Comparison of ENCODE assay signal across 14 cellular contexts in the genomic region with DNA sequence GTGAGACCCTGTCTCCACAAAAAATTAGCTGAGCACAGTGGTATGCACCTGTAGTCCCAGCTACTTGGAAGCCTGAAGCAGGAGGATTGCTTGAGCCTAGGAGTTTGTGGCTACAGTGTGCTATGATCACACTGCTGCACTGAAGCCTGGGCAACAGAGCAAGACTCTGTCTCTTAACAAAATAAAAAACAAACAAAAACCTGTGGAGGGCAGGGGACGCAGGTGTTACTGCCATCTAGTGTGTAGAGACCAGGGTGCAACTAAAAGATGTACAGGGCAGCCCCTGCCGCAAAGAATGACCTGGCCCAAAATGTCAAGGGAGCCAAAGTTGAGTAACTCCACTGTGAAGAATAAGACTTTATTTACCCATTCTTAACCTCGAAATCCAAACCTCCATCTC.
DNase-seq lines count a peak whose midpoint lies in the region; TF ChIP-seq lines count a peak whose summit lies in the region.
"Had no signal": no experiment of that assay in that cellular context is flagged by ENCODE, and none has a peak within 500 bp of the region (broad histone marks: within the 10 kb centered on the region; RNA-seq: fewer than 3 reads in every experiment).

No MANE protein-coding gene starts in this region.

- H3K9me3 Mint-ChIP-seq in nephron progenitor cell: peaks cover 5% of the 10 kb centered on the region
- H3K9me3 Mint-ChIP-seq: T-cell had no signal

- H3K4me1 Mint-ChIP-seq in nephron progenitor cell: no peaks in the 10 kb centered on the region
- H3K4me1 Mint-ChIP-seq: T-cell had no signal

- no peaks in the 10 kb centered on the region for H3K27me3 ChIP-seq in brain microvascular endothelial cell (replicated peaks)
- no peaks in the 10 kb centered on the region for H3K27me3 ChIP-seq in effector memory CD4-positive, alpha-beta T cell (replicated peaks; ENCODE audit: control insufficient read depth, insufficient read depth, low read length, poor library complexity, severe bottlenecking)
- H3K27me3 ChIP-seq: heart right ventricle, transverse colon had no signal

- no peak overlapping the region for H3K27ac Mint-ChIP-seq in nephron progenitor cell
- H3K27ac Mint-ChIP-seq: T-cell had no signal

- H3K27me3 Mint-ChIP-seq in nephron progenitor cell (ENCODE audit: low read depth, poor library complexity): peaks cover 4% of the 10 kb centered on the region
- H3K27me3 Mint-ChIP-seq: T-cell had no signal

- DNase-seq in DMS53 (lab: John Stamatoyannopoulos, UW) (peak; percentile 20), DMS53 treated with DMSO at 0.1 percent for 48 hours (lab: John Stamatoyannopoulos, UW; ENCODE audit: unreplicated experiment) (no peak), LNCaP clone FGC (ENCODE audit: low read depth) (no peak), brain microvascular endothelial cell (no peak), nephron progenitor cell (no peak), amygdala (lab: John Stamatoyannopoulos, UW) (no peak), OCI-M2 (lab: John Stamatoyannopoulos, UW; ENCODE audit: unreplicated experiment) (no peak)
- no peak for DNase-seq in effector memory CD4-positive, alpha-beta T cell
- DNase-seq: activated CD8-positive, alpha-beta memory T cell treated with anti-CD3 and anti-CD28 coated beads, Interleukin-2, amount 50 U/mL, for 4 hours; central memory CD4-positive, alpha-beta T cell; heart right ventricle; NCI-H2029 treated with DMSO at 0.1 percent for 48 hours; T-cell; transverse colon had no signal

- no peaks in the 10 kb centered on the region for H3K4me1 ChIP-seq in effector memory CD4-positive, alpha-beta T cell (ENCODE audit: control insufficient read depth, insufficient read depth, low read length, poor library complexity, severe bottlenecking)
- H3K4me1 ChIP-seq: heart right ventricle, transverse colon had no signal

- no peak overlapping the region for H3K4me3 Mint-ChIP-seq in nephron progenitor cell
- H3K4me3 Mint-ChIP-seq: T-cell had no signal

- H3K36me3 ChIP-seq in brain microvascular endothelial cell (replicated peaks): no peaks in the 10 kb centered on the region
- no peaks in the 10 kb centered on the region for H3K36me3 ChIP-seq in effector memory CD4-positive, alpha-beta T cell (ENCODE audit: control insufficient read depth, insufficient read depth, low read length)
- H3K36me3 ChIP-seq: transverse colon had no signal

- H3K27ac ChIP-seq in brain microvascular endothelial cell: no peak overlapping the region
- no peak overlapping the region for H3K27ac ChIP-seq in effector memory CD4-positive, alpha-beta T cell (ENCODE audit: insufficient read depth, low read length, poor library complexity, severe bottlenecking)
- H3K27ac ChIP-seq: heart right ventricle, transverse colon had no signal

- TF ChIP-seq CTCF in LNCaP clone FGC (IDR thresholded peaks at IDR 0.05; ENCODE audit: control insufficient read depth, extremely low read depth, insufficient read depth): peak; percentile 35; the same call in 1 of the 2 replicates
- peak; percentile 53 for TF ChIP-seq CTCF in brain microvascular endothelial cell (IDR thresholded peaks at IDR 0.05; ENCODE audit: low read depth, low read length, missing control alignments)
- peak; percentile 7 for TF ChIP-seq CTCF in nephron progenitor cell (IDR thresholded peaks at IDR 0.05)

- in situ Hi-C loops in brain microvascular endothelial cell (cut with HindIII; ENCODE audit: low pct_ligation_motif_present, low sequenced_read_pairs): no loop called here

- H3K36me3 Mint-ChIP-seq in nephron progenitor cell (ENCODE audit: low read depth): no peaks in the 10 kb centered on the region
- H3K36me3 Mint-ChIP-seq: T-cell had no signal

- no peaks in the 10 kb centered on the region for H3K9me3 ChIP-seq in effector memory CD4-positive, alpha-beta T cell (ENCODE audit: control insufficient read depth, low read length)
- H3K9me3 ChIP-seq: heart right ventricle, transverse colon had no signal

- H3K4me3 ChIP-seq in LNCaP clone FGC (ENCODE audit: low read depth, low read length): no peak overlapping the region
- no peak overlapping the region for H3K4me3 ChIP-seq in brain microvascular endothelial cell (ENCODE audit: low read depth, low read length)
- H3K4me3 ChIP-seq in effector memory CD4-positive, alpha-beta T cell (ENCODE audit: insufficient read depth, low read depth, low read length, poor library complexity, severe bottlenecking): no peak overlapping the region
- H3K4me3 ChIP-seq: heart right ventricle, transverse colon had no signal
